Comparison of ENCODE assay signal across 2 cellular contexts in the genomic region with DNA sequence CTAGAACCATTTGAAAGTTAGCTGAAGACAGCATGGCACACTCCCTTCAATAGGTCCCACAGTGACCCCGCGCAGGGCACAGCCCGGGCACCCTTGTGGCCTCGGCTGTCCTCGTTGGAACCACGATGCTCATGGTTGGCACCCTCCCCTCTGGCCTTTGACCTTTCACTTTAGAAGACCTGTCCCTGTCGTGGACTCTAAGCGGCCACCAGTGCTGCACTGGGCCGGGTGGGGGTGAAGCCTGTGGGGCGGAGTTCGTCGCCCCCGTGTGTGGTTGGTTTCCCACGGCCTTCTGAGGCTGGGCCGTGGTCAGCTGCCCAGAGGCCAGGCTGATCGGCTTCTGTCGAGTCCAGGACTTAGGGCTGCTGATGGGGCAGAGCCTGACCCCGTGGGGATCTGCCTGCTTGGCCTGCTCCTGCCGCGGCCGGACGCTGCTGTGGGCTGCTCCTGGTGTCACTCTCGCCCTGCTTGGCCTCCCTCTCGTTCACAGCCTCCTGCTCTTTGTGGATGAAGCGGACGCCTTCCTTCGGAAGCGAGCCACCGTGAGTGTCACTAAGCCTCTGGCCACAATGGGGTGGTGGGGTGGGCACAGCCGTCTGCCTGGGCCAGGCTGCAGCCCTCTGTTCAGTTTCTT. TPM values are rescaled to one million over a fixed set of nuclear protein-coding genes. Genes with fewer than 3 reads are reported as not detected.
"Had no signal": no experiment of that assay in that cellular context is flagged by ENCODE, and none has a peak within 500 bp of the region (broad histone marks: within the 10 kb centered on the region; RNA-seq: fewer than 3 reads in every experiment).

No MANE protein-coding gene starts in this region.

RNA-seq across cellular contexts. Expression of gene TMEM240, which starts 15.6 kb away (rescaled TPM):
- total RNA-seq: esophagus mucosa, myocyte had no signal
